Comparison of ENCODE assay signal across 9 cellular contexts in the genomic region with DNA sequence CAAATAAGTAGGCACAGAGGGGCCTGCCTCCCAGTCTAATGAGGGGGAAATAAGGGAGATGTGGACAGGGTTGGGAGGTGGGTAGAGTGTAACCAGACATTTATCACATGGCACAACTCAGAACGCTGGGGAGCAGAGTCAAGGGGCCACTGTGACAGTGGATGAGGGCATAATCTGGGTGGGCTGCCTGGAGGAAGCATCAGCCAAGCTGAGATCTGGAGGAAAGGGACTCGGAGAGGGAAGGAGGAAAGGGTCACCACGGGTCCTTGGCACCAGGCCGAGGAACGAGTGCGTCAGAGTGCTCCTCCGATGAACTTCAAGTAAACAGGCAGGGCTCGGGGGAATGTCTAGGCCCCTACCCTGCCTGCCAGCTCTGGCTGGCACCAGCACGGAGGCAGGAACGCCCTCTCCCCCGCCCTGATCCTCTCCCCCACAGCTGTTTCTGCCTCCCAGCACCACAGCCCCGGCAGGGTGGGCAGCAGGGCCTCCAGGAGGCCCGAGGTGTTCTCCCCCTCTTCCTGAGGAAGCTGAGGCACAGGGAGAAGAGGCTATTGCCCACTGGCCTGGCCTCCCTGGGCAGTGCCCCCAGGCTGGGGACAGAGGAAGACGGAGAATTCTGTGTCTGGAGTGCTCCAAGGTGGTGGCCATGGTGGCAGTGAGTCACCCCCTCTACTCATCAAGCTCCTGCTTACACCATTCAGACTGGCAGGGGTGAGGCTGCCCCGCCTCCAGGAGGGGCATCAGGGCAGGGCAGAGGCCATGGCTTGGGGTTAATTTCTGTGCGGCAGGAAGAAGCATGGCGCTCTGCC. TPM values are rescaled to one million over a fixed set of nuclear protein-coding genes. Genes with fewer than 3 reads are reported as not detected.
A peak's percentile ranks its signal among the peaks of the same experiment; 100 is the strongest.
DNase-seq lines count a peak whose midpoint lies in the region; ATAC-seq, FAIRE-seq and TF ChIP-seq lines count a peak whose summit lies in the region.
"Had no signal": no experiment of that assay in that cellular context is flagged by ENCODE, and none has a peak within 500 bp of the region (broad histone marks: within the 10 kb centered on the region; RNA-seq: fewer than 3 reads in every experiment).

No MANE protein-coding gene starts in this region.

- H3K27ac ChIP-seq in foreskin keratinocyte = peak overlapping the region; percentile 55
- H3K27ac ChIP-seq: SK-N-MC had no signal

- DNase-seq in HS-27A (ENCODE audit: low read depth) (peak; percentile 91), T1000 (lab: John Stamatoyannopoulos, UW) (peak; percentile 85), foreskin keratinocyte (peak in 1 of 2 donors; percentile 76), stromal cell of bone marrow (ENCODE audit: low read depth) (peak; percentile 62), D721Med (ENCODE audit: insufficient read length, low spot score) (no peak), NCI-H2081 treated with DMSO at 0.1 percent for 48 hours (lab: John Stamatoyannopoulos, UW) (no peak), SHP77 (lab: John Stamatoyannopoulos, UW) (no peak), OCI-M2 (lab: John Stamatoyannopoulos, UW; ENCODE audit: unreplicated experiment) (no peak)

- ATAC-seq in foreskin keratinocyte = peak; percentile 80

- peaks cover 5% of the 10 kb centered on the region for H3K4me1 ChIP-seq in foreskin keratinocyte

- no peak for TF ChIP-seq CTCF in foreskin keratinocyte (conservative IDR thresholded peaks at IDR 0.05)
- TF ChIP-seq CTCF in D721Med (IDR thresholded peaks at IDR 0.05; ENCODE audit: insufficient read depth, missing control alignments) = no peak

- H3K27me3 ChIP-seq in foreskin keratinocyte = no peaks in the 10 kb centered on the region

- no peak for FAIRE-seq in D721Med (lab: Jason Lieb, UNC)

RNA-seq across cellular contexts. Expression of a gene that starts 4.2 kb away (rescaled TPM):
- total RNA-seq in foreskin keratinocyte = not detected in 2 replicates
- 0.03 TPM in 1 of 2 replicates, not detected in the other for polyA plus RNA-seq in foreskin keratinocyte

RNA-seq across cellular contexts. Expression of a gene that starts 10.5 kb away (rescaled TPM):
- total RNA-seq in foreskin keratinocyte = 14.8 and 16.3 TPM in 2 replicates
- 14.8 and 15.3 TPM in 2 replicates for polyA plus RNA-seq in foreskin keratinocyte

RNA-seq across cellular contexts. Expression of a gene that starts 16.1 kb away (rescaled TPM):
- 149 and 157 TPM in 2 replicates for total RNA-seq in foreskin keratinocyte
- polyA plus RNA-seq in foreskin keratinocyte = 188 and 220 TPM in 2 replicates

RNA-seq across cellular contexts. Expression of a gene that starts 24.5 kb away (rescaled TPM):
- total RNA-seq in foreskin keratinocyte = 36.7 and 46.0 TPM in 2 replicates
- polyA plus RNA-seq in foreskin keratinocyte = 43.5 and 57.1 TPM in 2 replicates

Comparison
In these comparisons a context has a peak if more than half of its experiments do, and no peak if none do; other contexts are left out.
1. DNase-seq: peak in HS-27A (single experiment), T1000 (single experiment) and stromal cell of bone marrow (single experiment); none in D721Med (single experiment), NCI-H2081 treated with DMSO at 0.1 percent for 48 hours (single experiment), SHP77 (0 of 2) and OCI-M2 (single experiment).